ENCODE assay signal across 1 cellular context in the genomic region with DNA sequence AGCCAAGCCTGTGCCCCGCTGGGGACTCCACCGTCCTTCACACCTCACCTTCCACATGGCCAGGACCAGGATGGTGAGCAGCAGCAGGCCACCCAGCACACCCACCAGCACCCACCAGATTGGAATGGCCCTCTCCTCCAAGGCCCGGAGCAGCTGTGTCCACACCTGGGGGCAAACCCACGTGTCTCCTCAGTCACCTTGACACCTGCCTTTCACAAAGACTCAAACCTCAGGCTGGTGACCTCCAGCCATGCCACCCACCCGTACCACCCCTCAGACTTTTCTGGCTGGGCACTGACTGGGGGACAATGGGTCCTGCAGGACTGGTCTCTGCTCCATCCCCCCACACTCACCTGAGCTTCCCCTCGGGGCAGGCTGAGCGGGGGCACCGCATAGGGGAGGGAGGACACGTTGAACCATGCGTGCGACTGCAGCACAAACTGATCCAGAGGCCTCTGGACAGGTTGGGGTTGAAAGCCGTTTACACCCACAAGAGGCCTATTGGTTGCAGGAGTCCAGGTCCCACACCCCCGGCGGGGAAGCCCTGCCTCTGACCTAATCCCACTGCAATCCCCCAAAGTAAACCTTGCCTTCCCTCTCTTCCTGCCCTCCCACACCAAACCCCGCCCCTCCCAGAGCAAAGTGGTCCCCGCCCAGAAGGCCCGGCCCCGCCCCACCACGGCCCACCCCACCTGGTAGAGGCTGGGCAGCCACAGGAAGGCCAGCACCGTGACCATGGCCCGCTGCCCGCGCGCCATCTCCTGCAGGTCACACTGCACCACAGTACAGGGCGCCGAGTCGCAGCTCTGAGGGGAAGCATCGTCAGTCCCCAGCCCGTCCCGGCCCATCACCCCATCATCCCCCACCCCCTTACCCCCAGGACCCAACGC.
A peak's percentile ranks its signal among the peaks of the same experiment; 100 is the strongest.
TF ChIP-seq lines count a peak whose summit lies in the region.

No MANE protein-coding gene starts in this region.

TF ChIP-seq in HepG2, 621 proteins besides CTCF, POLR2A, EP300 and RAD21 (continued from another document and continues in another):
- TF ChIP-seq ZBTB40 (IDR thresholded peaks at IDR 0.05) (no peak), ZBTB40 (CRISPR knock-in tag; IDR thresholded peaks at IDR 0.05) (peak; percentile 57; the same call in 1 of the 2 replicates), MED1 (CRISPR knock-in tag; IDR thresholded peaks at IDR 0.05) (peak; percentile 32; the same call in 1 of the 2 replicates), FOXK1 (CRISPR knock-in tag; IDR thresholded peaks at IDR 0.05; ENCODE audit: borderline replicate concordance, low read depth) (peak; percentile 22; the same call in 1 of the 2 replicates), ZBTB38 (CRISPR knock-in tag; IDR thresholded peaks at IDR 0.05) (peak; percentile 73), NR2C2 (CRISPR knock-in tag; IDR thresholded peaks at IDR 0.05; ENCODE audit: borderline replicate concordance) (0 out of 2 replicates have a peak, but pooled peaks have one; percentile 19), ZNF83 (CRISPR knock-in tag; IDR thresholded peaks at IDR 0.05; ENCODE audit: borderline replicate concordance) (0 out of 2 replicates have a peak, but pooled peaks have one; percentile 12), ZSCAN21 (CRISPR knock-in tag; IDR thresholded peaks at IDR 0.05; ENCODE audit: borderline replicate concordance) (0 out of 2 replicates have a peak, but pooled peaks have one; percentile 27), ZNF276 (CRISPR knock-in tag; IDR thresholded peaks at IDR 0.05; ENCODE audit: low read depth) (0 out of 2 replicates have a peak, but pooled peaks have one; percentile 53), NFYC (CRISPR knock-in tag; IDR thresholded peaks at IDR 0.05) (peak; percentile 58), ZNF883 (CRISPR knock-in tag; IDR thresholded peaks at IDR 0.05; ENCODE audit: not compliant biosample characterization) (no peak), ZNF24 (IDR thresholded peaks at IDR 0.05) (no peak), PTBP1 (IDR thresholded peaks at IDR 0.05; ENCODE audit: low read depth, low read length, poor library complexity, severe bottlenecking) (no peak), ZNF12 (CRISPR knock-in tag; IDR thresholded peaks at IDR 0.05) (no peak), TAF1 (CRISPR knock-in tag; IDR thresholded peaks at IDR 0.05) (peak; percentile 55; the same call in 1 of the 2 replicates), MYPOP (CRISPR knock-in tag; IDR thresholded peaks at IDR 0.05) (no peak), HNRNPK (IDR thresholded peaks at IDR 0.05; ENCODE audit: low read depth, low read length, poor library complexity, severe bottlenecking) (no peak), HNRNPL (IDR thresholded peaks at IDR 0.05; ENCODE audit: low read depth, low read length) (peak; percentile 55; the same call in 1 of the 2 replicates), ZNF768 (CRISPR knock-in tag; IDR thresholded peaks at IDR 0.05) (peak; percentile 43; the same call in 1 of the 2 replicates), ZFX (CRISPR knock-in tag; IDR thresholded peaks at IDR 0.05; ENCODE audit: low read depth) (peak; percentile 79), ZEB1 (IDR thresholded peaks at IDR 0.05; ENCODE audit: insufficient replicate concordance, low read depth) (peak; percentile 58), SYNCRIP (IDR thresholded peaks at IDR 0.05; ENCODE audit: insufficient read depth, low read depth, low read length) (no peak), ETV5 (CRISPR knock-in tag; IDR thresholded peaks at IDR 0.05; ENCODE audit: borderline replicate concordance) (peak; percentile 53; the same call in 1 of the 2 replicates), SAFB2 (CRISPR knock-in tag; IDR thresholded peaks at IDR 0.05; ENCODE audit: borderline replicate concordance, low read depth) (peak; percentile 71; the same call in 1 of the 2 replicates)
- TF ChIP-seq, protein P1, sequence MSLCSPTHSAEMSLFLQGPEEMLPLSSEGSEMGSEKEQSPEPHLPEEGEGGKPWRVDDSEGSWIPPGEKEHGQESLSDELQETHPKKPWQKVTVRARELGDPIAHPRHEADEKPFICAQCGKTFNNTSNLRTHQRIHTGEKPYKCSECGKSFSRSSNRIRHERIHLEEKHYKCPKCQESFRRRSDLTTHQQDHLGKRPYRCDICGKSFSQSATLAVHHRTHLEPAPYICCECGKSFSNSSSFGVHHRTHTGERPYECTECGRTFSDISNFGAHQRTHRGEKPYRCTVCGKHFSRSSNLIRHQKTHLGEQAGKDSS (CRISPR knock-in tag; IDR thresholded peaks at IDR 0.05; ENCODE audit: borderline replicate concordance, low read depth), result peak; percentile 20; the same call in 1 of the 2 replicates
- TF ChIP-seq, protein P2, sequence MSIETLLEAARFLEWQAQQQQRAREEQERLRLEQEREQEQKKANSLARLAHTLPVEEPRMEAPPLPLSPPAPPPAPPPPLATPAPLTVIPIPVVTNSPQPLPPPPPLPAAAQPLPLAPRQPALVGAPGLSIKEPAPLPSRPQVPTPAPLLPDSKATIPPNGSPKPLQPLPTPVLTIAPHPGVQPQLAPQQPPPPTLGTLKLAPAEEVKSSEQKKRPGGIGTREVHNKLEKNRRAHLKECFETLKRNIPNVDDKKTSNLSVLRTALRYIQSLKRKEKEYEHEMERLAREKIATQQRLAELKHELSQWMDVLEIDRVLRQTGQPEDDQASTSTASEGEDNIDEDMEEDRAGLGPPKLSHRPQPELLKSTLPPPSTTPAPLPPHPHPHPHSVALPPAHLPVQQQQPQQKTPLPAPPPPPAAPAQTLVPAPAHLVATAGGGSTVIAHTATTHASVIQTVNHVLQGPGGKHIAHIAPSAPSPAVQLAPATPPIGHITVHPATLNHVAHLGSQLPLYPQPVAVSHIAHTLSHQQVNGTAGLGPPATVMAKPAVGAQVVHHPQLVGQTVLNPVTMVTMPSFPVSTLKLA (IDR thresholded peaks at IDR 0.05), result peak; percentile 7; the same call in 1 of the 2 replicates
- TF ChIP-seq, protein P3, sequence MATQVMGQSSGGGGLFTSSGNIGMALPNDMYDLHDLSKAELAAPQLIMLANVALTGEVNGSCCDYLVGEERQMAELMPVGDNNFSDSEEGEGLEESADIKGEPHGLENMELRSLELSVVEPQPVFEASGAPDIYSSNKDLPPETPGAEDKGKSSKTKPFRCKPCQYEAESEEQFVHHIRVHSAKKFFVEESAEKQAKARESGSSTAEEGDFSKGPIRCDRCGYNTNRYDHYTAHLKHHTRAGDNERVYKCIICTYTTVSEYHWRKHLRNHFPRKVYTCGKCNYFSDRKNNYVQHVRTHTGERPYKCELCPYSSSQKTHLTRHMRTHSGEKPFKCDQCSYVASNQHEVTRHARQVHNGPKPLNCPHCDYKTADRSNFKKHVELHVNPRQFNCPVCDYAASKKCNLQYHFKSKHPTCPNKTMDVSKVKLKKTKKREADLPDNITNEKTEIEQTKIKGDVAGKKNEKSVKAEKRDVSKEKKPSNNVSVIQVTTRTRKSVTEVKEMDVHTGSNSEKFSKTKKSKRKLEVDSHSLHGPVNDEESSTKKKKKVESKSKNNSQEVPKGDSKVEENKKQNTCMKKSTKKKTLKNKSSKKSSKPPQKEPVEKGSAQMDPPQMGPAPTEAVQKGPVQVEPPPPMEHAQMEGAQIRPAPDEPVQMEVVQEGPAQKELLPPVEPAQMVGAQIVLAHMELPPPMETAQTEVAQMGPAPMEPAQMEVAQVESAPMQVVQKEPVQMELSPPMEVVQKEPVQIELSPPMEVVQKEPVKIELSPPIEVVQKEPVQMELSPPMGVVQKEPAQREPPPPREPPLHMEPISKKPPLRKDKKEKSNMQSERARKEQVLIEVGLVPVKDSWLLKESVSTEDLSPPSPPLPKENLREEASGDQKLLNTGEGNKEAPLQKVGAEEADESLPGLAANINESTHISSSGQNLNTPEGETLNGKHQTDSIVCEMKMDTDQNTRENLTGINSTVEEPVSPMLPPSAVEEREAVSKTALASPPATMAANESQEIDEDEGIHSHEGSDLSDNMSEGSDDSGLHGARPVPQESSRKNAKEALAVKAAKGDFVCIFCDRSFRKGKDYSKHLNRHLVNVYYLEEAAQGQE (IDR thresholded peaks at IDR 0.05; ENCODE audit: borderline replicate concordance in 1 of 2, low read depth in 1 of 2, low read length in 2 of 2), result 0 out of 4 replicates have a peak, but pooled peaks of 1 of the 2 experiments have one; percentile 14
- TF ChIP-seq, protein P4, sequence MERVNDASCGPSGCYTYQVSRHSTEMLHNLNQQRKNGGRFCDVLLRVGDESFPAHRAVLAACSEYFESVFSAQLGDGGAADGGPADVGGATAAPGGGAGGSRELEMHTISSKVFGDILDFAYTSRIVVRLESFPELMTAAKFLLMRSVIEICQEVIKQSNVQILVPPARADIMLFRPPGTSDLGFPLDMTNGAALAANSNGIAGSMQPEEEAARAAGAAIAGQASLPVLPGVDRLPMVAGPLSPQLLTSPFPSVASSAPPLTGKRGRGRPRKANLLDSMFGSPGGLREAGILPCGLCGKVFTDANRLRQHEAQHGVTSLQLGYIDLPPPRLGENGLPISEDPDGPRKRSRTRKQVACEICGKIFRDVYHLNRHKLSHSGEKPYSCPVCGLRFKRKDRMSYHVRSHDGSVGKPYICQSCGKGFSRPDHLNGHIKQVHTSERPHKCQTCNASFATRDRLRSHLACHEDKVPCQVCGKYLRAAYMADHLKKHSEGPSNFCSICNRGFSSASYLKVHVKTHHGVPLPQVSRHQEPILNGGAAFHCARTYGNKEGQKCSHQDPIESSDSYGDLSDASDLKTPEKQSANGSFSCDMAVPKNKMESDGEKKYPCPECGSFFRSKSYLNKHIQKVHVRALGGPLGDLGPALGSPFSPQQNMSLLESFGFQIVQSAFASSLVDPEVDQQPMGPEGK (CRISPR knock-in tag; IDR thresholded peaks at IDR 0.05), result peak; percentile 83
